Comparison of ENCODE assay signal across 1 cellular context in the genomic region with DNA sequence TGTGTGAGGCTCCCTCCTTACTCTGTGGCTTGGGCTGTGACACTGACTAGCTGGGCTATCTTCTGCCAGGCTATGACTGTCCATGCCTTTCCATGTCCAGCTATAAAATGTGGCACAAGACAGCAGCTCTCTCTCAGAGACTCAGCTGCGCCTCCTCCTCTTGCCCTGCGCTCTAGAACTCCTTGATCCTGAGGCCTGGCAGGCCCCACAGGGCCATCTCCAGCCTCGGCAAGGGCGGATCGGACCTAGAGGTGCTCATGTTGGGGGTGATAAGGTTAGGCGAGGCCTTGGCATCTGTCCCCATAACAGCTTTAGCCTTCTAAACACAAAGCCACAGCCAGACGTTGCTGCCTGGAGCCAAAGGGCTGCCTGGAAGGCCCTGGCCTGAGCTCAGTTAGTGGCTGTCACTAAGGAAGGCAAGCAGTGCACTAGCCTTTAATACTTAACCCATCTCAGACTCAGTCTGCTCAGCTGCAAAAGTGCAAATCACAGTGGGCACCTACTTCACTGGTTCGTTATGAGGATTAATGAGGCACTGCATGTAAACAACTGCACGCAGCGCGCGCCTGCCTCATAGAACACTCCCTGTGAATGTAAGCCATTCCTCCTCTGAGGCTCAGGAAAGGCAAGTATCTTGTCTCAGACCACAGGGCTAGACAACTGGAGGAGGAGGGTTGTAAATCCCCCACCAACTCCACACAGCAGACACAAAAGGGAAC.
A peak's percentile ranks its signal among the peaks of the same experiment; 100 is the strongest.
TF ChIP-seq lines count a peak whose summit lies in the region.

No MANE protein-coding gene starts in this region.

TF ChIP-seq in K562, 482 proteins besides CTCF, POLR2A, EP300 and RAD21:
- TF ChIP-seq ZFX (CRISPR knock-in tag; IDR thresholded peaks at IDR 0.05) = 0 out of 2 replicates have a peak, but pooled peaks have one; percentile 2
- TF ChIP-seq, protein P1, sequence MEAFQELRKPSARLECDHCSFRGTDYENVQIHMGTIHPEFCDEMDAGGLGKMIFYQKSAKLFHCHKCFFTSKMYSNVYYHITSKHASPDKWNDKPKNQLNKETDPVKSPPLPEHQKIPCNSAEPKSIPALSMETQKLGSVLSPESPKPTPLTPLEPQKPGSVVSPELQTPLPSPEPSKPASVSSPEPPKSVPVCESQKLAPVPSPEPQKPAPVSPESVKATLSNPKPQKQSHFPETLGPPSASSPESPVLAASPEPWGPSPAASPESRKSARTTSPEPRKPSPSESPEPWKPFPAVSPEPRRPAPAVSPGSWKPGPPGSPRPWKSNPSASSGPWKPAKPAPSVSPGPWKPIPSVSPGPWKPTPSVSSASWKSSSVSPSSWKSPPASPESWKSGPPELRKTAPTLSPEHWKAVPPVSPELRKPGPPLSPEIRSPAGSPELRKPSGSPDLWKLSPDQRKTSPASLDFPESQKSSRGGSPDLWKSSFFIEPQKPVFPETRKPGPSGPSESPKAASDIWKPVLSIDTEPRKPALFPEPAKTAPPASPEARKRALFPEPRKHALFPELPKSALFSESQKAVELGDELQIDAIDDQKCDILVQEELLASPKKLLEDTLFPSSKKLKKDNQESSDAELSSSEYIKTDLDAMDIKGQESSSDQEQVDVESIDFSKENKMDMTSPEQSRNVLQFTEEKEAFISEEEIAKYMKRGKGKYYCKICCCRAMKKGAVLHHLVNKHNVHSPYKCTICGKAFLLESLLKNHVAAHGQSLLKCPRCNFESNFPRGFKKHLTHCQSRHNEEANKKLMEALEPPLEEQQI (IDR thresholded peaks at IDR 0.05) = no peak
- peak in 1 of 2 experiments; percentile 58; a peak in 1 of 4 replicates for TF ChIP-seq FOXK2 (conservative IDR thresholded peaks at IDR 0.05 in 1 of 2, IDR thresholded peaks at IDR 0.05 in 1 of 2; ENCODE audit: low read depth in 2 of 2)
- TF ChIP-seq, protein P2, sequence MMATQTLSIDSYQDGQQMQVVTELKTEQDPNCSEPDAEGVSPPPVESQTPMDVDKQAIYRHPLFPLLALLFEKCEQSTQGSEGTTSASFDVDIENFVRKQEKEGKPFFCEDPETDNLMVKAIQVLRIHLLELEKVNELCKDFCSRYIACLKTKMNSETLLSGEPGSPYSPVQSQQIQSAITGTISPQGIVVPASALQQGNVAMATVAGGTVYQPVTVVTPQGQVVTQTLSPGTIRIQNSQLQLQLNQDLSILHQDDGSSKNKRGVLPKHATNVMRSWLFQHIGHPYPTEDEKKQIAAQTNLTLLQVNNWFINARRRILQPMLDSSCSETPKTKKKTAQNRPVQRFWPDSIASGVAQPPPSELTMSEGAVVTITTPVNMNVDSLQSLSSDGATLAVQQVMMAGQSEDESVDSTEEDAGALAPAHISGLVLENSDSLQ (IDR thresholded peaks at IDR 0.05) = 0 out of 2 replicates have a peak, but pooled peaks have one; percentile 4
